Comparison of ENCODE assay signal across 1 cellular context in genomic region chr3:188863999-188864406, GRCh38.
TF ChIP-seq lines count a peak whose summit lies in the region.

No MANE protein-coding gene starts in this region.

TF ChIP-seq in GM23338, 12 proteins besides CTCF, POLR2A, EP300 and RAD21 (continued from another document):
- TF ChIP-seq ETS1 (IDR thresholded peaks at IDR 0.05) (no peak), CREB1 (CRISPR knock-in tag; IDR thresholded peaks at IDR 0.05; ENCODE audit: low read depth) (no peak), ZNF331 (CRISPR knock-in tag; IDR thresholded peaks at IDR 0.05; ENCODE audit: low read depth) (no peak), EZH2phosphoT487 (IDR thresholded peaks at IDR 0.05; ENCODE audit: unreplicated experiment) (no peak), REST (IDR thresholded peaks at IDR 0.05; ENCODE audit: unreplicated experiment) (no peak), JUNB (IDR thresholded peaks at IDR 0.05; ENCODE audit: unreplicated experiment) (no peak)
